In genomic region chr15:35349916-35350315, GRCh38 we compare ENCODE assay signal across 17 cellular contexts.
"Had no signal": no experiment of that assay in that cellular context is flagged by ENCODE, and none has a peak within 500 bp of the region (broad histone marks: within the 10 kb centered on the region; RNA-seq: fewer than 3 reads in every experiment).

No MANE protein-coding gene starts in this region.

- H3K4me1 Mint-ChIP-seq: central memory CD8-positive, alpha-beta T cell; natural killer cell had no signal

- ATAC-seq: activated naive CD4-positive, alpha-beta T cell treated with anti-CD3 and anti-CD28 coated beads, Interleukin-2, amount 50 U/mL, for 72 hours; heart right ventricle; left lung; natural killer cell had no signal

- H3K27ac Mint-ChIP-seq: activated naive CD4-positive, alpha-beta T cell treated with anti-CD3 and anti-CD28 coated beads, Interleukin-2, amount 50 U/mL, for 72 hours; natural killer cell had no signal

- DNase-seq: activated CD4-positive, alpha-beta T cell treated with anti-CD3 and anti-CD28 coated beads for 1 hour; activated gamma-delta T cell treated with Interleukin-2 at 50 U/mL for 16 hours; activated T-cell treated with anti-CD3 and anti-CD28 coated beads, Interleukin-2, amount 50 U/mL, for 1 hour; aorta; effector memory CD4-positive, alpha-beta T cell; esophagus squamous epithelium; heart right ventricle; left lung; midbrain; natural killer cell; retina; stimulated activated CD4-positive, alpha-beta T cell treated with anti-CD3 and anti-CD28 coated beads, Interleukin-4, amount 100 ng/mL, for 24 hours; stimulated activated naive CD4-positive, alpha-beta T cell treated with Interleukin-2 at 50 U/mL for 16 hours; T-helper 9 cell; upper lobe of left lung had no signal

- H3K4me3 Mint-ChIP-seq: central memory CD8-positive, alpha-beta T cell; natural killer cell had no signal

- H3K4me1 ChIP-seq: esophagus squamous epithelium, heart right ventricle, left lung, upper lobe of left lung had no signal

- H3K4me3 ChIP-seq: esophagus squamous epithelium, heart right ventricle, left lung, upper lobe of left lung had no signal

- H3K27me3 Mint-ChIP-seq: central memory CD8-positive, alpha-beta T cell had no signal

- H3K36me3 ChIP-seq: esophagus squamous epithelium, heart right ventricle, left lung, upper lobe of left lung had no signal

- H3K27ac ChIP-seq: esophagus squamous epithelium, heart right ventricle, left lung, upper lobe of left lung had no signal

- H3K9me3 ChIP-seq: esophagus squamous epithelium, upper lobe of left lung had no signal

- H3K27me3 ChIP-seq: esophagus squamous epithelium, heart right ventricle, left lung, upper lobe of left lung had no signal
